ENCODE assay signal across 9 cellular contexts in the genomic region with DNA sequence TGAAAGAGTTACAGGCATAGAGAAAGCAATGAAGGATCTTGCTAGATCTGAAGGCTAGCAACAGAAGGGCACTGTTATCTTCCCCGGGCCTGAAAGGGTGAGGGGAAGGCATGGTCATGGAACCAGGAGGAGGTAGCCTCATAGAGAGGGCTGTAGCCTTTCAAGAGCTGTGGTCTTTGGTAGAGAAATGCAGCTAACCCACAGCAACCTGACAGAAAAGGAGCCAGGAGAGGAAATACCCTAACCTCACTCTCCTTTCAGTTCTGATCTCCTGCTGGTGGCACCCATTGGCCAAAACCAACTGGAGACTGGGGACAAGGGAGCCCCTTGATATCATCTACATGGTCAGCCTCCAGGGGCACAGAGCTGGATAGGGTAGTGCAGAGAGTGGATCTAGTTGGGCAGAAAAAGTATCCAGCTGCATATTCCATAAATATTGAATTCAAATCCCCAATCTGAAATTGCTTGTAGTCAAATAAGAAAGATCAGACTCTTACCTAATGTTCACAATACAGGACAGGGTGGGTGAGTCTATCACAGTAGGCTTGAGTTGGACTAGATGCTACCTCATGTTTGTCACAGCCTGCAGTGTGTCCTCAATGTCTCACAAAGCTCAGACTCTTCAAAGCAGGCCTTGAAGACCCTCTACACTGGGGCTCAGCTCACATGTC.
DNase-seq lines count a peak whose midpoint lies in the region; ATAC-seq, FAIRE-seq and TF ChIP-seq lines count a peak whose summit lies in the region.
"Had no signal": no experiment of that assay in that cellular context is flagged by ENCODE, and none has a peak within 500 bp of the region (broad histone marks: within the 10 kb centered on the region; RNA-seq: fewer than 3 reads in every experiment).

No MANE protein-coding gene starts in this region.

- H3K4me3 Mint-ChIP-seq in CD4-positive, alpha-beta memory T cell: peak overlapping the region in 5 of 8 donors; percentile 5 to 52 (median 24)
- peak overlapping the region; percentile 14 for H3K4me3 Mint-ChIP-seq in activated T-helper 17 cell treated with anti-CD3 and anti-CD28 coated beads, Interleukin-2, amount 50 U/mL, for 72 hours
- no peak overlapping the region for H3K4me3 Mint-ChIP-seq in endodermal cell

- peak overlapping the region; percentile 25 to 93 (median 66) for H3K27ac Mint-ChIP-seq in CD4-positive, alpha-beta memory T cell
- H3K27ac Mint-ChIP-seq in activated T-helper 17 cell treated with anti-CD3 and anti-CD28 coated beads, Interleukin-2, amount 50 U/mL, for 72 hours: peak overlapping the region; percentile 40
- no peak overlapping the region for H3K27ac Mint-ChIP-seq in endodermal cell

- H3K36me3 Mint-ChIP-seq in CD4-positive, alpha-beta memory T cell: no peaks in the 10 kb centered on the region
- no peaks in the 10 kb centered on the region for H3K36me3 Mint-ChIP-seq in activated T-helper 17 cell treated with anti-CD3 and anti-CD28 coated beads, Interleukin-2, amount 50 U/mL, for 72 hours (ENCODE audit: low read depth)
- no peaks in the 10 kb centered on the region for H3K36me3 Mint-ChIP-seq in endodermal cell (ENCODE audit: low read depth)

- peaks cover 15 to 34% (median 19%) of the 10 kb centered on the region in 4 donors for H3K4me1 Mint-ChIP-seq in CD4-positive, alpha-beta memory T cell
- peaks cover 14% of the 10 kb centered on the region for H3K4me1 Mint-ChIP-seq in activated T-helper 17 cell treated with anti-CD3 and anti-CD28 coated beads, Interleukin-2, amount 50 U/mL, for 72 hours
- peaks cover 42% of the 10 kb centered on the region for H3K4me1 Mint-ChIP-seq in endodermal cell

- CTCF ChIA-PET in CD4-positive, alpha-beta memory T cell (lab: Charles Lee; ENCODE audit: partially characterized antibody): interaction anchor here (1.4 to 1.6 kb wide), 3 partner anchors 15 to 73 kb away, joined by 3 to 5 read pairs (median 4); no protein-coding TSS in a partner anchor

- no peaks in the 10 kb centered on the region for H3K9me3 ChIP-seq in CD4-positive, alpha-beta memory T cell (ENCODE audit: control insufficient read depth in 1 of 2, low read length in 2 of 2)
- H3K9me3 ChIP-seq in endodermal cell (ENCODE audit: control insufficient read depth, low read length): no peaks in the 10 kb centered on the region
- H3K9me3 ChIP-seq in psoas muscle: no peaks in the 10 kb centered on the region

- POLR2A ChIA-PET in CD4-positive, alpha-beta memory T cell (lab: Charles Lee; ENCODE audit: partially characterized antibody): interaction anchor here (0.6 to 2.5 kb wide), 7 partner anchors 16 to 83 kb away, joined by 3 to 23 read pairs (median 3); a partner anchor contains a TSS

- H3K9ac ChIP-seq in endodermal cell (ENCODE audit: extremely low read depth, low read length, poor library complexity, severe bottlenecking): no peak overlapping the region

- intact Hi-C loops in CD4-positive, alpha-beta memory T cell (cut with micrococcal nuclease): no loop called here
- intact Hi-C loops in psoas muscle (cut with DNase I): no loop called here

- no peaks in the 10 kb centered on the region for H3K36me3 ChIP-seq in CD4-positive, alpha-beta memory T cell (ENCODE audit: insufficient read depth, low read length)
- H3K36me3 ChIP-seq in endodermal cell (ENCODE audit: control insufficient read depth, insufficient read depth, low read length): no peaks in the 10 kb centered on the region
- no peaks in the 10 kb centered on the region for H3K36me3 ChIP-seq in psoas muscle (ENCODE audit: insufficient read depth in 1 of 2, low read depth in 1 of 2)

- H3K4me3 ChIP-seq in CD4-positive, alpha-beta memory T cell (ENCODE audit: low read length in 2 of 2): no peak overlapping the region
- H3K4me3 ChIP-seq in endodermal cell (ENCODE audit: low read length) (no peak overlapping the region), psoas muscle (no peak overlapping the region)

- no peaks in the 10 kb centered on the region for H3K9me3 Mint-ChIP-seq in CD4-positive, alpha-beta memory T cell
- no peaks in the 10 kb centered on the region for H3K9me3 Mint-ChIP-seq in activated T-helper 17 cell treated with anti-CD3 and anti-CD28 coated beads, Interleukin-2, amount 50 U/mL, for 72 hours
- H3K9me3 Mint-ChIP-seq in endodermal cell: no peaks in the 10 kb centered on the region

- peaks cover 28% of the 10 kb centered on the region for H3K4me1 ChIP-seq in CD4-positive, alpha-beta memory T cell (ENCODE audit: insufficient read depth, low read length)
- H3K4me1 ChIP-seq in endodermal cell (ENCODE audit: control insufficient read depth, insufficient read depth, low read length): peaks cover 16% of the 10 kb centered on the region
- no peaks in the 10 kb centered on the region for H3K4me1 ChIP-seq in psoas muscle

- 83 to 88% methylated on average over 1 of the region's 1 CpG for WGBS in endodermal cell (ENCODE audit: insufficient coverage in 1 of 2, insufficient read length in 1 of 2), 2 experiments
- 71 to 93% (median 87%) methylated on average over 1 of the region's 1 CpG for WGBS in psoas muscle, 3 donors

- no peak overlapping the region for H3K27ac ChIP-seq in CD4-positive, alpha-beta memory T cell (ENCODE audit: low read depth, low read length)
- H3K27ac ChIP-seq in endodermal cell (ENCODE audit: low read depth, low read length) (no peak overlapping the region), psoas muscle (no peak overlapping the region)
- H3K27ac ChIP-seq: VCaP had no signal

- FAIRE-seq in RCC 7860 (lab: Jason Lieb, UNC): no peak

- TF ChIP-seq CTCF in endodermal cell (conservative IDR thresholded peaks at IDR 0.05): no peak
- TF ChIP-seq CTCF in psoas muscle (IDR thresholded peaks at IDR 0.05): no peak

- H3K27me3 ChIP-seq in CD4-positive, alpha-beta memory T cell (ENCODE audit: insufficient read depth, low read length): no peaks in the 10 kb centered on the region
- no peaks in the 10 kb centered on the region for H3K27me3 ChIP-seq in endodermal cell (ENCODE audit: control insufficient read depth, insufficient read depth, low read length, poor library complexity, severe bottlenecking)
- no peaks in the 10 kb centered on the region for H3K27me3 ChIP-seq in psoas muscle (ENCODE audit: insufficient read depth in 3 of 3, low read length in 2 of 3)

- no peaks in the 10 kb centered on the region for H3K27me3 Mint-ChIP-seq in CD4-positive, alpha-beta memory T cell
- H3K27me3 Mint-ChIP-seq in activated T-helper 17 cell treated with anti-CD3 and anti-CD28 coated beads, Interleukin-2, amount 50 U/mL, for 72 hours: no peaks in the 10 kb centered on the region
- H3K27me3 Mint-ChIP-seq in endodermal cell (ENCODE audit: insufficient read depth): peaks cover 5% of the 10 kb centered on the region

- DNase-seq in CD4-positive, alpha-beta memory T cell: peak in 2 of 5 donors; percentile 1 to 36
- peak; percentile 23 for DNase-seq in GM19238 (ENCODE audit: insufficient read length, low spot score)
- DNase-seq in endodermal cell: no peak
- DNase-seq in occipital lobe (lab: John Stamatoyannopoulos, UW): no peak
- no peak for DNase-seq in RCC 7860 (ENCODE audit: low spot score)
- no peak for DNase-seq in psoas muscle

- ATAC-seq in HG03060 (IDR thresholded peaks at IDR 0.05; ENCODE audit: low read depth, unreplicated experiment) (peak; percentile 51), psoas muscle (no peak)
- ATAC-seq in activated T-helper 17 cell treated with anti-CD3 and anti-CD28 coated beads, Interleukin-2, amount 50 U/mL, for 72 hours (replicated peaks): peak; percentile 81

Comparison
In these comparisons a context has a peak if more than half of its experiments do, and no peak if none do; other contexts are left out.
1. ATAC-seq: peak in HG03060 (single experiment) and activated T-helper 17 cell treated with anti-CD3 and anti-CD28 coated beads, Interleukin-2, amount 50 U/mL, for 72 hours (single experiment); none in psoas muscle (0 of 4).